In the genomic region with DNA sequence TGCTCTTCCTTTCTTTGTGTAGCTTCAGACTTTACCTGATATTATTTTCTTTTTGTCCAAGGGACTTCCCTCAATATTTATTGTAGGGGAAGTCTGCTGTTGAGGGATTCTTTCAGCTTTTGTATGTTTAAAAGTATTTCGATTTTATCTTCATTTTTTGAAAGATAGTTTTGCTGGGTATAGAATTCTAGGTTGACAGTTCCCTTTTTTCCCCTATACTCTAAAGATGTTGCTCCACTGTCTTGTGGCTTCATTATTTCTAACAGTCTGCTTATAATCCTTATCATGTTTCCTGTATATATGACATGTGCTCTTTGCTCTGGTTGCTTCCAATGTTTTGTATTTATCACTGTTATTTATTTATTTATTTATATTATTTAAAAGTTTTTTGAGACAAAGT, we compare ENCODE assay signal across 9 cellular contexts. TPM values are rescaled to one million over a fixed set of nuclear protein-coding genes. Genes with fewer than 3 reads are reported as not detected.
"Had no signal": no experiment of that assay in that cellular context is flagged by ENCODE, and none has a peak within 500 bp of the region (broad histone marks: within the 10 kb centered on the region; RNA-seq: fewer than 3 reads in every experiment).

No MANE protein-coding gene starts in this region.

- ATAC-seq: GM12878 had no signal

- FAIRE-seq: G401.6, GM12878, GM12891, GM12892, GM18507, GM19239 had no signal

- H3K4me3 ChIP-seq: GM12878 had no signal

- DNase-seq: GDM1, GF-D8 had no signal

RNA-seq across cellular contexts. Expression of gene CYTL1, which starts 57.3 kb away (rescaled TPM):
- total RNA-seq: G401, GM12878 had no signal
- polyA plus RNA-seq: GM12878 had no signal
